ENCODE assay signal across 9 cellular contexts in genomic region chr5:54616031-54616430, GRCh38.
A peak's percentile ranks its signal among the peaks of the same experiment; 100 is the strongest.
DNase-seq lines count a peak whose midpoint lies in the region; ATAC-seq, FAIRE-seq and TF ChIP-seq lines count a peak whose summit lies in the region.
"Had no signal": no experiment of that assay in that cellular context is flagged by ENCODE, and none has a peak within 500 bp of the region (broad histone marks: within the 10 kb centered on the region; RNA-seq: fewer than 3 reads in every experiment).

No MANE protein-coding gene starts in this region.

- H3K27me3 ChIP-seq in BJ (ENCODE audit: control insufficient read depth, insufficient read depth, low read length) (no peaks in the 10 kb centered on the region), pancreas (no peaks in the 10 kb centered on the region)

- H3K9me3 Mint-ChIP-seq in activated naive CD4-positive, alpha-beta T cell treated with anti-CD3 and anti-CD28 coated beads for 36 hours, result no peaks in the 10 kb centered on the region

- H3K27ac ChIP-seq in pancreas, result no peak overlapping the region

- no peak for TF ChIP-seq CTCF in BJ (IDR thresholded peaks at IDR 0.05; ENCODE audit: insufficient read depth, low read depth, low read length)
- no peak for TF ChIP-seq CTCF in pancreas (IDR thresholded peaks at IDR 0.05)

- H3K4me3 ChIP-seq in BJ (ENCODE audit: low read depth, low read length) (no peak overlapping the region), pancreas (no peak overlapping the region)

- H3K27ac Mint-ChIP-seq in activated naive CD4-positive, alpha-beta T cell treated with anti-CD3 and anti-CD28 coated beads for 36 hours, result no peak overlapping the region

- FAIRE-seq in pancreas (lab: Jason Lieb, UNC), result no peak
- FAIRE-seq in urothelium cell line (lab: Jason Lieb, UNC), result no peak
- FAIRE-seq: GM19239 had no signal

- peak in 3 of 4 donors; percentile 52 to 80 (median 72) for ATAC-seq in pancreas

- H3K4me1 Mint-ChIP-seq in activated naive CD4-positive, alpha-beta T cell treated with anti-CD3 and anti-CD28 coated beads for 36 hours (ENCODE audit: low read depth), result peaks cover 4% of the 10 kb centered on the region

- intact Hi-C loops in pancreas (cut with DNase I), result no loop called here
- intact Hi-C loops in activated naive CD4-positive, alpha-beta T cell treated with anti-CD3 and anti-CD28 coated beads for 36 hours (cut with micrococcal nuclease), result no loop called here

- no peaks in the 10 kb centered on the region for H3K36me3 Mint-ChIP-seq in activated naive CD4-positive, alpha-beta T cell treated with anti-CD3 and anti-CD28 coated beads for 36 hours (ENCODE audit: low read depth)

- H3K9me3 ChIP-seq in pancreas, result no peaks in the 10 kb centered on the region

- no peaks in the 10 kb centered on the region for H3K4me1 ChIP-seq in pancreas

- no peaks in the 10 kb centered on the region for H3K27me3 Mint-ChIP-seq in activated naive CD4-positive, alpha-beta T cell treated with anti-CD3 and anti-CD28 coated beads for 36 hours (ENCODE audit: low read depth)

- no peak overlapping the region for H3K4me3 Mint-ChIP-seq in activated naive CD4-positive, alpha-beta T cell treated with anti-CD3 and anti-CD28 coated beads for 36 hours

- WGBS in pancreas, 2 donors, result 24 to 29% methylated on average over 3 of the region's 3 CpGs

- H3K36me3 ChIP-seq in BJ (ENCODE audit: control insufficient read depth, insufficient read depth, low read length), result no peaks in the 10 kb centered on the region
- no peaks in the 10 kb centered on the region for H3K36me3 ChIP-seq in pancreas

- CTCF ChIA-PET in BJ (lab: Yijun Ruan, JAX), result interaction anchor here (0.8 kb wide), 1 partner anchor 33 kb away, joined by 3 read pairs; no protein-coding TSS in a partner anchor
- CTCF ChIA-PET in activated naive CD4-positive, alpha-beta T cell treated with anti-CD3 and anti-CD28 coated beads for 36 hours (lab: Charles Lee), result no interaction called here

- POLR2A ChIA-PET in BJ (lab: Charles Lee), result interaction anchor here (0.5 kb wide), 1 partner anchor 42 kb away, joined by 3 read pairs; no protein-coding TSS in a partner anchor

- peak; percentile 59 for DNase-seq in BJ (ENCODE audit: low read depth)
- DNase-seq in SIG-M5 treated with dmso at 0.1 percent for 504 hours (lab: John Stamatoyannopoulos, UW; ENCODE audit: unreplicated experiment), result peak; percentile 90
- peak; percentile 69 for DNase-seq in fibroblast of the conjunctiva (ENCODE audit: low read depth)
- peak in 1 of 6 donors; percentile 35 for DNase-seq in pancreas
- no peak for DNase-seq in NCI-H187 treated with DMSO at 0.1 percent for 48 hours (lab: John Stamatoyannopoulos, UW)
- no peak for DNase-seq in activated naive CD4-positive, alpha-beta T cell treated with anti-CD3 and anti-CD28 coated beads for 36 hours
- DNase-seq in GM19240 (ENCODE audit: insufficient read length, low spot score), result no peak
- no peak for DNase-seq in urothelium cell line (ENCODE audit: low spot score)

Comparison
In these comparisons a context has a peak if more than half of its experiments do, and no peak if none do; other contexts are left out.
1. DNase-seq: peak in BJ (single experiment), SIG-M5 treated with dmso at 0.1 percent for 504 hours (single experiment) and fibroblast of the conjunctiva (single experiment); none in NCI-H187 treated with DMSO at 0.1 percent for 48 hours (single experiment), activated naive CD4-positive, alpha-beta T cell treated with anti-CD3 and anti-CD28 coated beads for 36 hours (single experiment), GM19240 (single experiment) and urothelium cell line (single experiment).